Comparison of ENCODE assay signal across 12 cellular contexts in the genomic region with DNA sequence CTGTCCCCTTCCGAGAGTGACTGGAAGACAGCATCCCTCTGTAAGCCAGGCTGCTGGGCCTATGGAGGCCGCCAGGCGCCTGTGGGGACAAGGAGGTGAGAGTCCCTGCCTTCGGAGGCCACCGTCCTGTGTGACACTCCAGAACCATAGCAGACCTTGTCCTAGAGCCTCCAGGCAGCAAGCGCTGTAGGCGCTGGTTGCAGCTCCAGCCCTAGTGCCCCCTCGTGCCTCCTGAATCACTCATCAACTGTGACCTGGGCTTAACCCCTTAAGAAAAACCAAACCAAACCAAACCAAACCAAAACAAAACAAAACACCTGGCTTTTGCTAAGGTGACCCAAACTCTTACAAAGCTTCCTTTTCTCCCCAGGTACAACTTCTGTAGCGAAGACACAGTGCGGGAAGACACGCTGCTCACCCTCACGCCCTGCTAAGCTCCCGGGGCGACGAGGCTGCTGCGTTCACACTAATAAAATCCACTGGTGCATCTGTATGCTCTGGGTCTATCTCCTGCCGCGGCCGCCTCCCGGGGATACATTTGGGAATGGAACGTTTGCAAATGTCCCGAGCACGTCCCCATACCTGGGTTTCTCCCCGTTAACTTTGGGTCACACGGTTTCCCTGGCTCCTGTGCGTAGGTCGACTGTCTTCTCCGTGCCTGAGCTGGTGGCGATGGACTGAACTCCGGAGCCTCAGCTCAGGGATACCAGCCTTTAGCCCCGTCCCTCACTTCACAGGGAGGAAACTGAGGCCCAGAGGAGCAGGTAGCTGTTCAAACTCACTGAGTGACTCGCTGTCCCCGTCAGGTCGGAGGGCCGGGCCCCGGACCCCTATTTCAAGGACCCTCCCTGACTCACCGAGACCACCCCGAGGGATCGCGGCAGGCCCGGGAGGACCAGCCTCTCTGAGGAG. TPM values are rescaled to one million over a fixed set of nuclear protein-coding genes. Genes with fewer than 3 reads are reported as not detected.
A peak's percentile ranks its signal among the peaks of the same experiment; 100 is the strongest.
DNase-seq lines count a peak whose midpoint lies in the region; ATAC-seq and TF ChIP-seq lines count a peak whose summit lies in the region.
"Had no signal": no experiment of that assay in that cellular context is flagged by ENCODE, and none has a peak within 500 bp of the region (broad histone marks: within the 10 kb centered on the region; RNA-seq: fewer than 3 reads in every experiment).

No MANE protein-coding gene starts in this region.

- WGBS in ectodermal cell, 2 experiments: 31 to 37% methylated on average over 41 of the region's 41 CpGs
- WGBS in suprapubic skin: 31% methylated on average over 31 of the region's 41 CpGs

- no peaks in the 10 kb centered on the region for H3K4me1 ChIP-seq in KMS-11 (ENCODE audit: low read depth, poor library complexity, severe bottlenecking)
- H3K4me1 ChIP-seq in ectodermal cell (ENCODE audit: control insufficient read depth, insufficient read depth, low read length): no peaks in the 10 kb centered on the region
- no peaks in the 10 kb centered on the region for H3K4me1 ChIP-seq in left lung
- H3K4me1 ChIP-seq in suprapubic skin: peaks cover 4% of the 10 kb centered on the region

- H3K9me3 ChIP-seq in ectodermal cell (ENCODE audit: control insufficient read depth, low read length) (no peaks in the 10 kb centered on the region), left lung (no peaks in the 10 kb centered on the region), suprapubic skin (no peaks in the 10 kb centered on the region)

- DNase-seq in left lung: no peak
- no peak for DNase-seq in suprapubic skin (ENCODE audit: low spot score in 2 of 2)
- DNase-seq in activated CD4-positive, CD25-positive, alpha-beta regulatory T cell treated with anti-CD3 and anti-CD28 coated beads, Interleukin-2, amount 50 U/mL, for 72 hours: no peak
- DNase-seq in SW480 (ENCODE audit: low spot score): no peak
- no peak for DNase-seq in stimulated activated CD4-positive, alpha-beta T cell treated with anti-CD3 and anti-CD28 coated beads, Interleukin-2, amount 100 ng/mL, for 24 hours
- DNase-seq: activated T-cell treated with anti-CD3 and anti-CD28 coated beads, Interleukin-2, amount 50 U/mL, for 1 hour; NCI-H1436; stimulated activated CD4-positive, alpha-beta T cell treated with anti-CD3 and anti-CD28 coated beads, Interleukin-2, amount 100 ng/mL, for 48 hours; T1000 had no signal

- no peak for TF ChIP-seq EP300 in suprapubic skin (IDR thresholded peaks at IDR 0.05)

- no peaks in the 10 kb centered on the region for H3K27me3 ChIP-seq in KMS-11 (ENCODE audit: insufficient read depth, low read depth)
- peaks cover 11% of the 10 kb centered on the region for H3K27me3 ChIP-seq in ectodermal cell (ENCODE audit: control insufficient read depth, insufficient read depth, low read length, poor library complexity, severe bottlenecking)
- H3K27me3 ChIP-seq in left lung: peaks cover 0 to 37% of the 10 kb centered on the region in 2 donors
- peaks cover 28% of the 10 kb centered on the region for H3K27me3 ChIP-seq in suprapubic skin

- no peaks in the 10 kb centered on the region for H3K79me2 ChIP-seq in KMS-11 (ENCODE audit: insufficient read depth, low read depth)

- H4K20me1 ChIP-seq in KMS-11 (ENCODE audit: insufficient read depth): no peaks in the 10 kb centered on the region

- H3K27ac ChIP-seq in KMS-11: no peak overlapping the region
- H3K27ac ChIP-seq in ectodermal cell (ENCODE audit: insufficient read depth, low read depth, low read length, poor library complexity, severe bottlenecking): no peak overlapping the region
- H3K27ac ChIP-seq in left lung: no peak overlapping the region
- no peak overlapping the region for H3K27ac ChIP-seq in suprapubic skin

- no peak overlapping the region for H3K4me3 ChIP-seq in KMS-11 (IDR thresholded peaks at IDR 0.05; ENCODE audit: insufficient read depth, low read depth, low read length)
- H3K4me3 ChIP-seq in ectodermal cell (ENCODE audit: insufficient read depth, low read depth, low read length): peak overlapping the region; percentile 62
- H3K4me3 ChIP-seq in left lung: peak overlapping the region in 1 of 2 donors; percentile 6
- peak overlapping the region; percentile 36 for H3K4me3 ChIP-seq in suprapubic skin

- no peak for TF ChIP-seq POLR2A in suprapubic skin (IDR thresholded peaks at IDR 0.05)

- peak; percentile 37 for ATAC-seq in left lung

- H3K36me3 ChIP-seq in KMS-11 (ENCODE audit: insufficient read depth) (no peaks in the 10 kb centered on the region), ectodermal cell (ENCODE audit: control insufficient read depth, insufficient read depth, low read length) (no peaks in the 10 kb centered on the region), left lung (no peaks in the 10 kb centered on the region), suprapubic skin (no peaks in the 10 kb centered on the region)

- no peak overlapping the region for H3K9ac ChIP-seq in KMS-11

- no peak overlapping the region for H3K4me2 ChIP-seq in KMS-11

- intact Hi-C loops in left lung (cut with DNase I): no loop called here

- TF ChIP-seq CTCF in KMS-11 (conservative IDR thresholded peaks at IDR 0.05; ENCODE audit: low read depth, low read length) (no peak), left lung (IDR thresholded peaks at IDR 0.05) (no peak), suprapubic skin (IDR thresholded peaks at IDR 0.05) (no peak)

- H2AFZ ChIP-seq in KMS-11 (ENCODE audit: low read depth): peak overlapping the region; percentile 44; the same call in 1 of the 2 replicates

RNA-seq across cellular contexts. Expression of a gene that starts 11.8 kb away (rescaled TPM):
- polyA plus RNA-seq in ectodermal cell (2013, experiment 1 of 4): not detected
- 0.21 TPM for polyA plus RNA-seq in ectodermal cell (2013, experiment 2 of 4)
- polyA plus RNA-seq in ectodermal cell (2013, experiment 3 of 4): not detected
- polyA plus RNA-seq in ectodermal cell (2013, experiment 4 of 4): not detected
- total RNA-seq in left lung (not detected), suprapubic skin (not detected)
- total RNA-seq: myocyte had no signal

RNA-seq across cellular contexts. Expression of a gene that starts 18.2 kb away (rescaled TPM):
- polyA plus RNA-seq in ectodermal cell (2013, experiment 1 of 4): not detected
- not detected for polyA plus RNA-seq in ectodermal cell (2013, experiment 2 of 4)
- polyA plus RNA-seq in ectodermal cell (2013, experiment 3 of 4): not detected
- not detected for polyA plus RNA-seq in ectodermal cell (2013, experiment 4 of 4)
- total RNA-seq in left lung (not detected), suprapubic skin (not detected)
- total RNA-seq: myocyte had no signal
